8 cellular contexts compared by ENCODE assay signal in the genomic region with DNA sequence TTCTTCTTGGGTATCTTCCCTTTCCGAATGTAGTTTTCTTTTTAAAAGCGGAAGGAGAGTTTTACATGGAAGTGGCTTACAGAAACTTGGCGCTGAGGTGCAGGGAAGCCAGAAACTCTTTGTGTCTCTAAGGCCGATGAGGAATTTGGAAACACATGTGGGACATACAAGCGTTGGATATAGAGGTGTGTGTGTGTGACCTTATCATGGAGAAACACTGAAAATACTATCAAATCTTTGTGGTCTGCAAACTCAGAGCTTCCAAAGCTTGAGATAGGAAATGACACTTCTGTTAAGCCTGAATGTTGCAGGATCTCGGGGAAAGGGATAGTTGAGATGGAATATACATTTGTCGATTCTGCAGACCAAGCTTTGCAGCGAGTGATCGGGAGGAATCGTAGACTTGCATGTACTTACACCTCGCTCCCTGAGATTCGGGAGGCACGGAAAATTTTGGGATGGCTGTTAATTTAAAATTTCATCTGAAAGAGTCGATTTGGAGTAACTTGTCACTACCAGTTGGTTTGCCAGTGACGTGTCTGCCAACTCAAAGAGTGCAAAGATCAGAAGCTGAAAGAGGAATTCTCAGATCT. TPM values are rescaled to one million over a fixed set of nuclear protein-coding genes. Genes with fewer than 3 reads are reported as not detected.
DNase-seq lines count a peak whose midpoint lies in the region; ATAC-seq, FAIRE-seq and TF ChIP-seq lines count a peak whose summit lies in the region.

No MANE protein-coding gene starts in this region.

- DNase-seq in AG08395 (ENCODE audit: low spot score): peak; percentile 8
- no peak for DNase-seq in GM18507 (ENCODE audit: extremely low spot score, insufficient read length, low read depth)
- DNase-seq in Panc1 (ENCODE audit: low read depth, low spot score): no peak
- DNase-seq in chondrocyte (ENCODE audit: low spot score): no peak
- peak; percentile 69 for DNase-seq in medulla oblongata (ENCODE audit: extremely low spot score)
- no peak for DNase-seq in type B pancreatic cell (ENCODE audit: extremely low spot score, unreplicated experiment)
- no peak for DNase-seq in kidney glomerular epithelial cell (lab: John Stamatoyannopoulos, UW)

- TSS peak; percentile 60 for BruUV-seq in Panc1 (replicated peaks; lab: Mats Ljungman, UMichigan)

- H3K9me3 ChIP-seq in Panc1 (ENCODE audit: control insufficient read depth, insufficient read depth, low read depth, low read length): no peaks in the 10 kb centered on the region

- peaks cover 45% of the 10 kb centered on the region for H3K4me1 Mint-ChIP-seq in chondrocyte (ENCODE audit: low read depth)
- peaks cover 26% of the 10 kb centered on the region for H3K4me1 Mint-ChIP-seq in type B pancreatic cell (ENCODE audit: unreplicated experiment)

- ATAC-seq in Panc1: peak; percentile 4; the same call in 1 of the 2 replicates
- no peak for ATAC-seq in GM21360 (IDR thresholded peaks at IDR 0.05; ENCODE audit: unreplicated experiment)

- no peaks in the 10 kb centered on the region for H3K27me3 Mint-ChIP-seq in chondrocyte (ENCODE audit: low read depth)
- H3K27me3 Mint-ChIP-seq in type B pancreatic cell: peaks cover 16% of the 10 kb centered on the region

- CTCF ChIA-PET in Panc1 (lab: Charles Lee): no interaction called here

- in situ Hi-C loops in Panc1 (cut with HindIII; ENCODE audit: low pct_unique_long_range_greater_than_20kb, low sequenced_read_pairs): no loop called here

- H3K27ac Mint-ChIP-seq in chondrocyte (ENCODE audit: unreplicated experiment) (peak overlapping the region; percentile 87), type B pancreatic cell (peak overlapping the region; percentile 84)

- H3K9me3 Mint-ChIP-seq in chondrocyte (ENCODE audit: low read depth) (no peaks in the 10 kb centered on the region), type B pancreatic cell (no peaks in the 10 kb centered on the region)

- H3K4me3 Mint-ChIP-seq in chondrocyte (ENCODE audit: unreplicated experiment) (peak overlapping the region; percentile 89), type B pancreatic cell (peak overlapping the region; percentile 94)

- TF ChIP-seq CTCF in Panc1 (IDR thresholded peaks at IDR 0.05): no peak
- no peak for TF ChIP-seq CTCF in chondrocyte (IDR thresholded peaks at IDR 0.05)
- no peak for TF ChIP-seq CTCF in type B pancreatic cell (conservative IDR thresholded peaks at IDR 0.05)

- no peaks in the 10 kb centered on the region for H3K27me3 ChIP-seq in Panc1 (ENCODE audit: control insufficient read depth, insufficient read depth, low read length)

- peak overlapping the region; percentile 57 for H3K27ac ChIP-seq in Panc1 (ENCODE audit: low read length)

- H3K36me3 Mint-ChIP-seq in chondrocyte (ENCODE audit: low read depth): no peaks in the 10 kb centered on the region
- H3K36me3 Mint-ChIP-seq in type B pancreatic cell: no peaks in the 10 kb centered on the region

- peak; percentile 75 for FAIRE-seq in GM18507 (lab: Jason Lieb, UNC)

- intact Hi-C loops in Panc1 (cut with micrococcal nuclease; ENCODE audit: unreplicated experiment): loop anchor here (10.0 kb wide), 1 partner anchor 115 kb away; the partner anchor contains the start of gene NEMP2

- H3K4me1 ChIP-seq in Panc1 (ENCODE audit: control insufficient read depth, insufficient read depth, low read length): peaks cover 12% of the 10 kb centered on the region

- POLR2A ChIA-PET in Panc1 (lab: Charles Lee): no interaction called here

- H3K36me3 ChIP-seq in Panc1 (ENCODE audit: control insufficient read depth, insufficient read depth, low read length): no peaks in the 10 kb centered on the region; the same call in 1 of the 2 replicates

- H3K4me3 ChIP-seq in Panc1 (ENCODE audit: low read depth in 2 of 2, low read length in 2 of 2): peak overlapping the region; percentile 75

RNA-seq across cellular contexts. Expression of gene NAB1, which starts 1.0 kb away (rescaled TPM):
- total RNA-seq in Panc1 (2021; ENCODE audit: unreplicated experiment): 40.2 TPM
- 25.1 TPM for polyA plus RNA-seq in Panc1 (2012; ENCODE audit: insufficient read length)
- 44.2 to 69.3 TPM (median 49.8 TPM) in 3 replicates for total RNA-seq in chondrocyte
- 32.9 and 39.7 TPM in 2 replicates for total RNA-seq in type B pancreatic cell (ENCODE audit: low replicate concordance)

Comparison
In these comparisons a context has a peak if more than half of its experiments do, and no peak if none do; other contexts are left out.
1. DNase-seq: peak in AG08395 (single experiment) and medulla oblongata (single experiment); none in GM18507 (single experiment), Panc1 (single experiment), chondrocyte (single experiment), type B pancreatic cell (single experiment) and kidney glomerular epithelial cell (single experiment).